Comparison of ENCODE assay signal across 8 cellular contexts in genomic region chr1:116569776-116570357, GRCh38. TPM values are rescaled to one million over a fixed set of nuclear protein-coding genes. Genes with fewer than 3 reads are reported as not detected.
DNase-seq lines count a peak whose midpoint lies in the region; ATAC-seq, FAIRE-seq and TF ChIP-seq lines count a peak whose summit lies in the region.

No MANE protein-coding gene starts in this region.

- intact Hi-C loops in pancreas (cut with DNase I) = no loop called here

- no peaks in the 10 kb centered on the region for H3K9me3 ChIP-seq in pancreas

- no peaks in the 10 kb centered on the region for H3K36me3 ChIP-seq in pancreas

- DNase-seq in LoVo (ENCODE audit: low spot score) (peak; percentile 40), fibroblast of villous mesenchyme (ENCODE audit: low read depth) (no peak), pancreas (peak in 5 of 6 donors; percentile 33 to 60 (median 47)), NCI-H1105 treated with DMSO at 0.1 percent for 48 hours (lab: John Stamatoyannopoulos, UW) (no peak)
- peak; percentile 62 for DNase-seq in activated T-cell treated with anti-CD3 and anti-CD28 coated beads, Interleukin-2, amount 50 U/mL, for 1 hour

- TF ChIP-seq CTCF in fibroblast of villous mesenchyme (IDR thresholded peaks at IDR 0.05; ENCODE audit: insufficient read depth, low read depth, low read length) = no peak
- no peak for TF ChIP-seq CTCF in pancreas (IDR thresholded peaks at IDR 0.05)

- ATAC-seq in GM18873 (IDR thresholded peaks at IDR 0.05; ENCODE audit: low FRiP score, unreplicated experiment) (peak; percentile 1), pancreas (peak in 3 of 4 donors; percentile 0 to 4 (median 2)), HG03108 (IDR thresholded peaks at IDR 0.05; ENCODE audit: unreplicated experiment) (no peak), HG02610 (IDR thresholded peaks at IDR 0.05; ENCODE audit: unreplicated experiment) (no peak)

- H3K4me1 ChIP-seq in pancreas = no peaks in the 10 kb centered on the region

- peak overlapping the region; percentile 67 for H3K4me3 ChIP-seq in fibroblast of villous mesenchyme (ENCODE audit: low read depth, low read length)
- H3K4me3 ChIP-seq in pancreas = peak overlapping the region; percentile 60 to 90 (median 73)

- H3K27me3 ChIP-seq in pancreas = peaks cover 0 to 11% (median 3%) of the 10 kb centered on the region in 4 donors

- no peak for FAIRE-seq in pancreas (lab: Jason Lieb, UNC)

- 28 to 30% methylated on average over 22 of the region's 22 CpGs for WGBS in pancreas, 2 donors

- peak overlapping the region; percentile 86 to 94 (median 92) for H3K27ac ChIP-seq in pancreas

RNA-seq across cellular contexts. Expression of gene CD58, which starts 1.0 kb away (rescaled TPM):
- total RNA-seq in fibroblast of villous mesenchyme (9.7 and 13.8 TPM in 2 replicates), pancreas (1 to 10 TPM; 1.7 to 9.1 (median 3.1) TPM)
- 1 to 10 TPM; 5.7 to 7.3 TPM for polyA plus RNA-seq in pancreas

Comparison
In these comparisons a context has a peak if more than half of its experiments do, and no peak if none do; other contexts are left out.
1. ATAC-seq: peak in GM18873 (single experiment) and pancreas (3 of 4); none in HG03108 (single experiment) and HG02610 (single experiment).
2. DNase-seq: peak in LoVo (single experiment), activated T-cell treated with anti-CD3 and anti-CD28 coated beads, Interleukin-2, amount 50 U/mL, for 1 hour (single experiment) and pancreas (5 of 6); none in fibroblast of villous mesenchyme (single experiment) and NCI-H1105 treated with DMSO at 0.1 percent for 48 hours (single experiment).